Comparison of ENCODE assay signal across 13 cellular contexts in genomic region chr6:12614468-12614867, GRCh38.
"Had no signal": no experiment of that assay in that cellular context is flagged by ENCODE, and none has a peak within 500 bp of the region (broad histone marks: within the 10 kb centered on the region; RNA-seq: fewer than 3 reads in every experiment).

No MANE protein-coding gene starts in this region.

- H3K27ac Mint-ChIP-seq: activated naive CD4-positive, alpha-beta T cell treated with anti-CD3 and anti-CD28 coated beads, Interleukin-2, amount 10 ng/mL, durations not matched to agents 7 days and 5 days; naive B cell; neural progenitor cell; stimulated activated naive CD8-positive, alpha-beta T cell treated with anti-CD3 and anti-CD28 coated beads, Interleukin-15, Interleukin-2, amounts not matched to agents 100 ng/mL and 50 ng/mL, for 24 hours; T-helper 2 cell treated with Interferon-gamma antibody and Interleukin-4, amounts not matched to agents 5 μg/mL and 100 μg/mL, for 36 hours; type B pancreatic cell had no signal

- H3K9me3 Mint-ChIP-seq: activated naive CD4-positive, alpha-beta T cell treated with anti-CD3 and anti-CD28 coated beads, Interleukin-2, amount 10 ng/mL, durations not matched to agents 7 days and 5 days; naive B cell; neural progenitor cell; stimulated activated naive CD8-positive, alpha-beta T cell treated with anti-CD3 and anti-CD28 coated beads, Interleukin-15, Interleukin-2, amounts not matched to agents 100 ng/mL and 50 ng/mL, for 24 hours; T-helper 2 cell treated with Interferon-gamma antibody and Interleukin-4, amounts not matched to agents 5 μg/mL and 100 μg/mL, for 36 hours; type B pancreatic cell had no signal

- DNase-seq: activated naive CD4-positive, alpha-beta T cell treated with anti-CD3 and anti-CD28 coated beads, Interleukin-2, amount 10 ng/mL, durations not matched to agents 7 days and 5 days; central memory CD4-positive, alpha-beta T cell; cortex of kidney; effector CD4-positive, alpha-beta T cell; esophagus squamous epithelium; naive B cell; ovary; spleen had no signal

- H3K27me3 Mint-ChIP-seq: activated naive CD4-positive, alpha-beta T cell treated with anti-CD3 and anti-CD28 coated beads, Interleukin-2, amount 10 ng/mL, durations not matched to agents 7 days and 5 days; type B pancreatic cell had no signal

- H3K36me3 Mint-ChIP-seq: activated naive CD4-positive, alpha-beta T cell treated with anti-CD3 and anti-CD28 coated beads, Interleukin-2, amount 10 ng/mL, durations not matched to agents 7 days and 5 days; naive B cell; neural progenitor cell; type B pancreatic cell had no signal

- H3K4me3 Mint-ChIP-seq: activated naive CD4-positive, alpha-beta T cell treated with anti-CD3 and anti-CD28 coated beads, Interleukin-2, amount 10 ng/mL, durations not matched to agents 7 days and 5 days; naive B cell; neural progenitor cell; stimulated activated naive CD8-positive, alpha-beta T cell treated with anti-CD3 and anti-CD28 coated beads, Interleukin-15, Interleukin-2, amounts not matched to agents 100 ng/mL and 50 ng/mL, for 24 hours; T-helper 2 cell treated with Interferon-gamma antibody and Interleukin-4, amounts not matched to agents 5 μg/mL and 100 μg/mL, for 36 hours; type B pancreatic cell had no signal

- H3K4me3 ChIP-seq: esophagus squamous epithelium, neural progenitor cell, ovary, spleen, suprapubic skin had no signal

- H3K4me1 Mint-ChIP-seq: activated naive CD4-positive, alpha-beta T cell treated with anti-CD3 and anti-CD28 coated beads, Interleukin-2, amount 10 ng/mL, durations not matched to agents 7 days and 5 days; naive B cell; neural progenitor cell had no signal
